10 cellular contexts compared by ENCODE assay signal in the genomic region with DNA sequence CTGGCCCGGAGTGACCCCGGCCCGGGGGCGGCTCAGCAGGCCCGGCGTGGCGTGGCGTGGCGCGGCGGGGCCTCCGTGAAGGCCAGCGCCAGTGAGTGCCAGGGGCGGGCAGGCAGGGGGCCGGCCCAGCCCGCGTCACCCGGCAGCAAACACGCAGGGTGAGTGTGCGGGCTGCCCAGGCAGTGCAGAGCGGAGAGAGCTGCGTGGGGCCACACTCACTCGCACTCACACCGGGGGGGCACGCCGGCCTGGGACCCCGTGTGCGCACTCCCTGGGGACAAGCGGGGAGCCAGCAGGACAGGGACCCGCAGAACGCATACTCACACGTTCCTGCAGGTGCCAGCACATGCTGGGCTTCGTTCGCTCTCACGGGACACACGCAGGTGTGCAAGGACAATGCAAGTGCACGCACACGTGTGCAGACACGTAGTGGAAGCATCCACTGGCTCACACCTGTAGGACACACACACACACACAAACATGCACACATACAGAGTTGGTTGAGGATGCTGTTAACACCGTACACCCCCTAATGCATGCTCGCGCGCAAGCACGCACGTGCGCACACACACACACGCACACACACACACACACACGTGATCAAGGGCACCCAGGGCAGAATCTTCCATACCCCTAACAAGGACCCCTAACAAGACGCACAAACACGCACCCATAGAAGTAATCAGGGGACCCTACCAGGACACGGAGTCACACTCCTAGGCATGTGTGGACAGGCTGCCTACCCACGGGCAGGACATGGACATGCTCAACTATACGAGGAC. TPM values are rescaled to one million over a fixed set of nuclear protein-coding genes. Genes with fewer than 3 reads are reported as not detected.
DNase-seq lines count a peak whose midpoint lies in the region; ATAC-seq, FAIRE-seq and TF ChIP-seq lines count a peak whose summit lies in the region.
"Had no signal": no experiment of that assay in that cellular context is flagged by ENCODE, and none has a peak within 500 bp of the region (broad histone marks: within the 10 kb centered on the region; RNA-seq: fewer than 3 reads in every experiment).

No MANE protein-coding gene starts in this region.

- H3K36me3 ChIP-seq in HUES6 (ENCODE audit: control insufficient read depth, insufficient read depth, low read length) (peaks cover 7% of the 10 kb centered on the region; the same call in 1 of the 2 replicates), colonic mucosa (no peaks in the 10 kb centered on the region)

- H3K27ac ChIP-seq in HUES6 (ENCODE audit: low read depth, low read length) (no peak overlapping the region), colonic mucosa (no peak overlapping the region), skin epidermis (peak overlapping the region in 3 of 21 experiments; percentile 21 to 61 (median 57))

- H3K27me3 ChIP-seq in HUES6 (ENCODE audit: control insufficient read depth, insufficient read depth, low read length): peaks cover 22% of the 10 kb centered on the region
- peaks cover 4% of the 10 kb centered on the region for H3K27me3 ChIP-seq in colonic mucosa

- ATAC-seq in left lobe of liver (peak; percentile 17), HG03378 (IDR thresholded peaks at IDR 0.05; ENCODE audit: unreplicated experiment) (no peak), HG02678 (IDR thresholded peaks at IDR 0.05; ENCODE audit: unreplicated experiment) (no peak)
- ATAC-seq: activated CD4-positive, CD25-positive, alpha-beta regulatory T cell treated with anti-CD3 and anti-CD28 coated beads, Interleukin-2, amount 50 U/mL, for 24 hours had no signal

- H3K9ac ChIP-seq in HUES6 (ENCODE audit: low read length) (no peak overlapping the region), colonic mucosa (ENCODE audit: low read depth in 2 of 2, low read length in 2 of 2) (no peak overlapping the region)

- FAIRE-seq in H54 (lab: Jason Lieb, UNC): no peak
- no peak for FAIRE-seq in frontal cortex (lab: Jason Lieb, UNC)

- intact Hi-C loops in colonic mucosa (cut with DNase I): no loop called here

- DNase-seq in colonic mucosa (peak; percentile 11), left lobe of liver (ENCODE audit: low spot score) (peak; percentile 39), H54 (ENCODE audit: insufficient read length, low spot score) (no peak), frontal cortex (ENCODE audit: low spot score in 2 of 2) (no peak)
- DNase-seq: stimulated activated CD4-positive, alpha-beta T cell treated with anti-CD3 and anti-CD28 coated beads, Interleukin-4, amount 100 ng/mL, for 24 hours had no signal

- TF ChIP-seq CTCF in colonic mucosa (IDR thresholded peaks at IDR 0.05): no peak

- peak overlapping the region; percentile 36; the same call in 1 of the 2 replicates for H3K4me3 ChIP-seq in HUES6 (ENCODE audit: low read depth, low read length)
- H3K4me3 ChIP-seq in colonic mucosa: peak overlapping the region; percentile 42
- H3K4me3 ChIP-seq in skin epidermis: peak overlapping the region; percentile 18 to 43 (median 33)

- no peak for TF ChIP-seq POLR2A in H54 (IDR thresholded peaks at IDR 0.05; ENCODE audit: low read depth, low read length)

- H3K4me1 ChIP-seq in HUES6 (ENCODE audit: control insufficient read depth, insufficient read depth, low read length) (no peaks in the 10 kb centered on the region), colonic mucosa (no peaks in the 10 kb centered on the region)

- H3K9me3 ChIP-seq in HUES6 (ENCODE audit: control insufficient read depth, insufficient read depth, low read depth, low read length): no peaks in the 10 kb centered on the region
- no peaks in the 10 kb centered on the region for H3K9me3 ChIP-seq in colonic mucosa

RNA-seq across cellular contexts. Expression of a gene that starts 7.7 kb away (rescaled TPM):
- under 1 TPM in 1 of 2 donors, not detected in 1; 0.13 TPM for total RNA-seq in colonic mucosa
- total RNA-seq in left lobe of liver: 0.08 TPM
- under 0.01 TPM for total RNA-seq in frontal cortex

RNA-seq across cellular contexts. Expression of a gene that starts 11.9 kb away (rescaled TPM):
- total RNA-seq in colonic mucosa (10 to 100 TPM in 1 of 2 donors, 1 to 10 TPM in 1; 8.0 to 10.9 TPM), left lobe of liver (5.3 TPM), frontal cortex (17.1 TPM)

RNA-seq across cellular contexts. Expression of a gene that starts 45.3 kb away (rescaled TPM):
- 1 to 10 TPM; 6.2 to 6.3 TPM for total RNA-seq in colonic mucosa
- total RNA-seq in left lobe of liver: 0.83 TPM
- 9.4 TPM for total RNA-seq in frontal cortex

Comparison
In these comparisons a context has a peak if more than half of its experiments do, and no peak if none do; other contexts are left out.
1. DNase-seq: peak in colonic mucosa (single experiment) and left lobe of liver (single experiment); none in H54 (single experiment) and frontal cortex (0 of 2).
2. Peak in every context shown above with its lines, with median percentiles within 50 percentile points of each other: H3K4me3 ChIP-seq.